In genomic region chr2:219002395-219003266, GRCh38 we compare ENCODE assay signal across 8 cellular contexts. TPM values are rescaled to one million over a fixed set of nuclear protein-coding genes. Genes with fewer than 3 reads are reported as not detected.
DNase-seq lines count a peak whose midpoint lies in the region; ATAC-seq, FAIRE-seq and TF ChIP-seq lines count a peak whose summit lies in the region.

No MANE protein-coding gene starts in this region.

- TF ChIP-seq CTCF in 22Rv1 (IDR thresholded peaks at IDR 0.05) (peak; percentile 91), GM20000 (IDR thresholded peaks at IDR 0.05; ENCODE audit: extremely low read depth, missing control alignments) (peak; percentile 53), K562 (IDR thresholded peaks at IDR 0.05 in 2 of 3, conservative IDR thresholded peaks at IDR 0.05 in 1 of 3; ENCODE audit: insufficient read depth in 2 of 3, low read depth in 1 of 3, low read length in 3 of 3) (peak; percentile 59 to 90 (median 61); a peak in 5 of 6 replicates), kidney (IDR thresholded peaks at IDR 0.05; ENCODE audit: borderline replicate concordance, extremely low read depth, insufficient read depth) (peak; percentile 40), sigmoid colon (IDR thresholded peaks at IDR 0.05) (peak in 1 of 4 experiments; percentile 40)

- TF ChIP-seq POLR2A in K562 (conservative IDR thresholded peaks at IDR 0.05) (no peak), sigmoid colon (IDR thresholded peaks at IDR 0.05) (no peak)

- H3K4me1 ChIP-seq in NT2/D1 (ENCODE audit: insufficient read depth, insufficient read length) (peaks cover 37% of the 10 kb centered on the region), K562 (replicated peaks in 1 of 2; ENCODE audit: control insufficient read depth in 2 of 2, insufficient read depth in 2 of 2, low read length in 2 of 2) (peaks cover 9 to 32% of the 10 kb centered on the region in 2 experiments), kidney (ENCODE audit: control insufficient read depth in 1 of 2, insufficient read depth in 1 of 2, low read depth in 1 of 2, low read length in 2 of 2) (peaks cover 0 to 14% of the 10 kb centered on the region in 2 donors), sigmoid colon (peaks cover 0 to 23% (median 21%) of the 10 kb centered on the region in 4 donors)

- peaks cover 86% of the 10 kb centered on the region for H3K27me3 ChIP-seq in NT2/D1 (ENCODE audit: insufficient read depth, insufficient read length)
- peaks cover 0 to 32% of the 10 kb centered on the region in 2 experiments; a peak in 2 of 5 replicates for H3K27me3 ChIP-seq in K562 (ENCODE audit: control insufficient read depth in 2 of 2, insufficient read depth in 2 of 2, low read length in 2 of 2)
- H3K27me3 ChIP-seq in sigmoid colon = peaks cover 28 to 95% (median 63%) of the 10 kb centered on the region in 3 donors

- peaks cover 100% of the 10 kb centered on the region for H3K27me3 Mint-ChIP-seq in stimulated activated naive CD8-positive, alpha-beta T cell treated with anti-CD3 and anti-CD28 coated beads, Interleukin-15, amount 100 ng/mL, for 72 hours

- no peaks in the 10 kb centered on the region for H3K9me1 ChIP-seq in K562 (ENCODE audit: control insufficient read depth, insufficient read depth, low read length)

- BruUV-seq in K562 (replicated peaks; lab: Mats Ljungman, UMichigan) = no TSS peak

- H3K27ac Mint-ChIP-seq in stimulated activated naive CD8-positive, alpha-beta T cell treated with anti-CD3 and anti-CD28 coated beads, Interleukin-15, amount 100 ng/mL, for 72 hours = no peak overlapping the region

- TF ChIP-seq EP300 in K562 (IDR thresholded peaks at IDR 0.05; ENCODE audit: low read length) (no peak), sigmoid colon (IDR thresholded peaks at IDR 0.05) (no peak)

- CTCF ChIA-PET in K562 (lab: Yijun Ruan, JAX; ENCODE audit: low intra/inter-chr PET ratio) = no interaction called here

- H3K4me3 ChIP-seq in NT2/D1 (ENCODE audit: insufficient read length, low read depth) (peak overlapping the region; percentile 39), K562 (no peak overlapping the region), kidney (ENCODE audit: low read length in 2 of 2) (no peak overlapping the region), sigmoid colon (peak overlapping the region in 1 of 4 donors; percentile 8)

- peak overlapping the region; percentile 91 for H3K27ac ChIP-seq in 22Rv1
- H3K27ac ChIP-seq in K562 (ENCODE audit: extremely low read depth, low read depth, low read length) = no peak overlapping the region
- H3K27ac ChIP-seq in kidney (ENCODE audit: low read depth in 2 of 2, low read length in 2 of 2) = no peak overlapping the region
- H3K27ac ChIP-seq in sigmoid colon = no peak overlapping the region

- POLR2A ChIA-PET in K562 (lab: Yijun Ruan, JAX) = interaction anchor here (0.6 to 0.8 kb wide), 2 partner anchors 122 to 428 kb away, joined by 3 read pairs; no protein-coding TSS in a partner anchor

- peak overlapping the region; percentile 50 for H3K4me2 ChIP-seq in K562 (ENCODE audit: insufficient read depth, low read length)

- H3K9me3 ChIP-seq in NT2/D1 (ENCODE audit: insufficient read depth, low read length) = no peaks in the 10 kb centered on the region
- no peaks in the 10 kb centered on the region for H3K9me3 ChIP-seq in K562 (replicated peaks; ENCODE audit: control insufficient read depth, insufficient read depth, low read depth, low read length)
- H3K9me3 ChIP-seq in kidney (ENCODE audit: control insufficient read depth in 1 of 2, low read length in 2 of 2) = no peaks in the 10 kb centered on the region
- H3K9me3 ChIP-seq in sigmoid colon = no peaks in the 10 kb centered on the region

- intact Hi-C loops in K562 (cut with micrococcal nuclease) (no loop called here), kidney (cut with DNase I) (no loop called here), sigmoid colon (cut with DNase I) (no loop called here)

- DNase-seq in GM20000 (ENCODE audit: low spot score) (peak; percentile 77), NT2/D1 (ENCODE audit: low read depth, low spot score) (peak; percentile 63), K562 (ENCODE audit: extremely low read depth in 1 of 4, low spot score in 3 of 4) (peak; percentile 74 to 83 (median 82)), kidney (peak; percentile 82), ureter (ENCODE audit: low spot score) (no peak), sigmoid colon (no peak)
- peak; percentile 55 to 62 for DNase-seq in stimulated activated naive CD8-positive, alpha-beta T cell treated with anti-CD3 and anti-CD28 coated beads, Interleukin-15, amount 100 ng/mL, for 72 hours

- no peak for FAIRE-seq in K562 (lab: Jason Lieb, UNC)
- FAIRE-seq in kidney (lab: Jason Lieb, UNC) = no peak

- no peaks in the 10 kb centered on the region for H3K79me2 ChIP-seq in K562 (ENCODE audit: control insufficient read depth, insufficient read depth, low read length)

- H2AFZ ChIP-seq in K562 (ENCODE audit: low read depth, low read length) = peak overlapping the region; percentile 66; the same call in 1 of the 2 replicates

- H3K9me3 Mint-ChIP-seq in stimulated activated naive CD8-positive, alpha-beta T cell treated with anti-CD3 and anti-CD28 coated beads, Interleukin-15, amount 100 ng/mL, for 72 hours = no peaks in the 10 kb centered on the region

- TF ChIP-seq RAD21 in K562 (CRISPR knock-in tag; conservative IDR thresholded peaks at IDR 0.05 in 1 of 2, IDR thresholded peaks at IDR 0.05 in 1 of 2) = peak; percentile 21 to 54; a peak in 1 of 4 replicates

- H3K4me1 Mint-ChIP-seq in stimulated activated naive CD8-positive, alpha-beta T cell treated with anti-CD3 and anti-CD28 coated beads, Interleukin-15, amount 100 ng/mL, for 72 hours = peaks cover 21% of the 10 kb centered on the region

- H3K36me3 ChIP-seq in NT2/D1 (ENCODE audit: insufficient read depth, insufficient read length, low read length) = no peaks in the 10 kb centered on the region
- H3K36me3 ChIP-seq in K562 (ENCODE audit: control insufficient read depth, insufficient read depth, low read length) = no peaks in the 10 kb centered on the region
- H3K36me3 ChIP-seq in kidney (ENCODE audit: control insufficient read depth in 1 of 2, insufficient read depth in 2 of 2, low read length in 2 of 2) = no peaks in the 10 kb centered on the region
- no peaks in the 10 kb centered on the region for H3K36me3 ChIP-seq in sigmoid colon

- peak overlapping the region; percentile 15 for H3K9ac ChIP-seq in NT2/D1 (ENCODE audit: insufficient read length, low read depth)
- H3K9ac ChIP-seq in K562 (ENCODE audit: insufficient read depth in 1 of 2, low read depth in 2 of 2, low read length in 2 of 2) = no peak overlapping the region
- no peak overlapping the region for H3K9ac ChIP-seq in kidney (ENCODE audit: low read length in 2 of 2)

- H4K20me1 ChIP-seq in K562 (replicated peaks; ENCODE audit: control insufficient read depth, insufficient read depth, low read length) = no peaks in the 10 kb centered on the region

- WGBS in K562 (ENCODE audit: insufficient coverage, low coverage, missing lambda C conversion rate) = 19% methylated on average over 35 of the region's 72 CpGs
- WGBS in sigmoid colon, 2 donors = 1 to 3% methylated on average over 72 of the region's 72 CpGs

- peak; percentile 95 for ATAC-seq in K562
- ATAC-seq in stimulated activated naive CD8-positive, alpha-beta T cell treated with anti-CD3 and anti-CD28 coated beads, Interleukin-15, amount 100 ng/mL, for 72 hours = peak; percentile 51

- in situ Hi-C loops in K562 (cut with MboI) = no loop called here

- H3K4me3 Mint-ChIP-seq in stimulated activated naive CD8-positive, alpha-beta T cell treated with anti-CD3 and anti-CD28 coated beads, Interleukin-15, amount 100 ng/mL, for 72 hours = peak overlapping the region; percentile 73 to 79

RNA-seq across cellular contexts. Expression of gene CRYBA2, which starts 9.4 kb away (rescaled TPM):
- total RNA-seq in K562 (2011; cell fraction: chromatin; rRNA removed; ENCODE audit: low replicate concordance) = 1.6 TPM in 1 of 2 replicates, not detected in the other
- total RNA-seq in K562 (2011; cell fraction: nucleolus; rRNA removed) = 1.0 TPM in 1 of 2 replicates, not detected in the other
- 0.81 TPM in 1 of 2 replicates, not detected in the other for total RNA-seq in K562 (2011; cell fraction: nucleoplasm; rRNA removed)
- total RNA-seq in K562 (2014; rRNA removed) (0.73 TPM in 1 of 2 replicates, not detected in the other), K562 (2014; rRNA removed; fragmentation: Illumina TruSeq; extraction: Trizol) (not detected in 2 replicates), K562 (2015; rRNA removed; fragmentation: Illumina TruSeq; extraction: Trizol) (0.72 and 0.75 TPM in 2 replicates), K562 (2021) (0.51 and 0.81 TPM in 2 replicates), kidney (not detected), ureter (not detected), sigmoid colon (not detected)
- polyA plus RNA-seq in K562 (2011; rRNA removed) (0.23 and 1.8 TPM in 2 replicates), K562 (2014; fragmentation: Illumina TruSeq; extraction: Trizol) (not detected in 2 replicates), K562 (2014; fragmentation: Nextera tagmentation; extraction: Ambion mirVana) (under 1 TPM in 1 of 2 experiments, not detected in 1; 0.11 TPM), K562 (2014; rRNA removed) (not detected in 2 replicates), kidney (ENCODE audit: insufficient read depth, low read depth, low replicate concordance) (not detected), sigmoid colon (10 to 100 TPM in 1 of 3 donors, 1 to 10 TPM in 2; 1.4 to 10.8 (median 5.5) TPM)
- 0.62 and 9.2 TPM in 2 replicates for polyA plus RNA-seq in K562 (2011; cell fraction: cytosol; rRNA removed)
- 1.7 and 14.2 TPM in 2 replicates for polyA plus RNA-seq in K562 (2011; cell fraction: nucleus; rRNA removed)
- 0.75 and 1.6 TPM in 2 replicates for polyA plus RNA-seq in K562 (2012)
- 0.91 TPM in 1 of 2 replicates, not detected in the other for polyA minus RNA-seq in K562 (2011; rRNA and poly(A)+ RNA removed)
- polyA minus RNA-seq in K562 (2011; cell fraction: cytosol; rRNA and poly(A)+ RNA removed) = 2.6 TPM in 1 of 2 replicates, not detected in the other
- 0.67 TPM in 1 of 2 replicates, not detected in the other for polyA minus RNA-seq in K562 (2011; cell fraction: nucleus; rRNA and poly(A)+ RNA removed)

RNA-seq across cellular contexts. Expression of gene FEV, which starts 17.6 kb away (rescaled TPM):
- total RNA-seq in K562 (2011; cell fraction: chromatin; rRNA removed; ENCODE audit: low replicate concordance) = 0.51 TPM in 1 of 2 replicates, not detected in the other
- total RNA-seq in K562 (2011; cell fraction: nucleolus; rRNA removed) = 0.17 TPM in 1 of 2 replicates, not detected in the other
- total RNA-seq in K562 (2011; cell fraction: nucleoplasm; rRNA removed) = 0.38 TPM in 1 of 2 replicates, not detected in the other
- total RNA-seq in K562 (2014; rRNA removed) = 0.45 and 0.57 TPM in 2 replicates
- total RNA-seq in K562 (2014; rRNA removed; fragmentation: Illumina TruSeq; extraction: Trizol) = 0.29 TPM in 1 of 2 replicates, not detected in the other
- 0.36 and 0.49 TPM in 2 replicates for total RNA-seq in K562 (2015; rRNA removed; fragmentation: Illumina TruSeq; extraction: Trizol)
- 1.6 and 2.4 TPM in 2 replicates for total RNA-seq in K562 (2021)
- 1.1 TPM in 2 replicates for polyA plus RNA-seq in K562 (2011; rRNA removed)
- polyA plus RNA-seq in K562 (2011; cell fraction: cytosol; rRNA removed) = 1.0 and 5.2 TPM in 2 replicates
- 1.5 and 5.2 TPM in 2 replicates for polyA plus RNA-seq in K562 (2011; cell fraction: nucleus; rRNA removed)
- polyA plus RNA-seq in K562 (2012) = 5.2 and 7.5 TPM in 2 replicates
- polyA plus RNA-seq in K562 (2014; fragmentation: Illumina TruSeq; extraction: Trizol) = 0.79 and 0.83 TPM in 2 replicates
- under 1 TPM; 0.08 to 0.14 TPM for polyA plus RNA-seq in K562 (2014; fragmentation: Nextera tagmentation; extraction: Ambion mirVana)
- 0.78 and 1.7 TPM in 2 replicates for polyA plus RNA-seq in K562 (2014; rRNA removed)
- polyA minus RNA-seq in K562 (2011; rRNA and poly(A)+ RNA removed) = 0.27 and 0.81 TPM in 2 replicates
- polyA minus RNA-seq in K562 (2011; cell fraction: cytosol; rRNA and poly(A)+ RNA removed) = 2.3 and 4.0 TPM in 2 replicates
- 0.33 and 0.94 TPM in 2 replicates for polyA minus RNA-seq in K562 (2011; cell fraction: nucleus; rRNA and poly(A)+ RNA removed)
- total RNA-seq in kidney = not detected
- not detected for polyA plus RNA-seq in kidney (ENCODE audit: insufficient read depth, low read depth, low replicate concordance)
- not detected for total RNA-seq in ureter
- total RNA-seq in sigmoid colon = under 1 TPM in 1 of 4 donors, not detected in 3; 0.71 TPM
- 1 to 10 TPM in 1 of 3 donors, under 1 TPM in 1, not detected in 1; 0.77 to 6.0 TPM for polyA plus RNA-seq in sigmoid colon

RNA-seq across cellular contexts. Expression of gene CFAP65, which starts 38.7 kb away (rescaled TPM):
- 0.25 TPM in 1 of 2 replicates, not detected in the other for total RNA-seq in K562 (2011; cell fraction: chromatin; rRNA removed; ENCODE audit: low replicate concordance)
- not detected in 2 replicates for total RNA-seq in K562 (2011; cell fraction: nucleolus; rRNA removed)
- not detected in 2 replicates for total RNA-seq in K562 (2011; cell fraction: nucleoplasm; rRNA removed)
- total RNA-seq in K562 (2014; rRNA removed) (not detected in 2 replicates), K562 (2014; rRNA removed; fragmentation: Illumina TruSeq; extraction: Trizol) (not detected in 2 replicates), K562 (2015; rRNA removed; fragmentation: Illumina TruSeq; extraction: Trizol) (not detected in 2 replicates), K562 (2021) (not detected in 2 replicates), kidney (2.0 TPM), ureter (not detected), sigmoid colon (not detected)
- polyA plus RNA-seq in K562 (2011; rRNA removed) (not detected in 2 replicates), K562 (2014; fragmentation: Illumina TruSeq; extraction: Trizol) (not detected in 2 replicates), K562 (2014; fragmentation: Nextera tagmentation; extraction: Ambion mirVana) (not detected), K562 (2014; rRNA removed) (not detected in 2 replicates), kidney (ENCODE audit: insufficient read depth, low read depth, low replicate concordance) (0.73 TPM), sigmoid colon (under 1 TPM; under 0.01 to 0.10 (median under 0.01) TPM)
- not detected in 2 replicates for polyA plus RNA-seq in K562 (2011; cell fraction: cytosol; rRNA removed)
- not detected in 2 replicates for polyA plus RNA-seq in K562 (2011; cell fraction: nucleus; rRNA removed)
- 0.03 TPM in 1 of 2 replicates, not detected in the other for polyA plus RNA-seq in K562 (2012)
- polyA minus RNA-seq in K562 (2011; rRNA and poly(A)+ RNA removed) = not detected in 2 replicates
- polyA minus RNA-seq in K562 (2011; cell fraction: cytosol; rRNA and poly(A)+ RNA removed) = not detected in 2 replicates
- not detected in 2 replicates for polyA minus RNA-seq in K562 (2011; cell fraction: nucleus; rRNA and poly(A)+ RNA removed)

RNA-seq across cellular contexts. Expression of gene CDK5R2, which starts 43.2 kb away (rescaled TPM):
- total RNA-seq in K562 (2011; cell fraction: chromatin; rRNA removed; ENCODE audit: low replicate concordance) = 0.12 TPM in 1 of 2 replicates, not detected in the other
- not detected in 2 replicates for total RNA-seq in K562 (2011; cell fraction: nucleolus; rRNA removed)
- 0.22 and 0.38 TPM in 2 replicates for total RNA-seq in K562 (2011; cell fraction: nucleoplasm; rRNA removed)
- total RNA-seq in K562 (2014; rRNA removed) = not detected in 2 replicates
- not detected in 2 replicates for total RNA-seq in K562 (2014; rRNA removed; fragmentation: Illumina TruSeq; extraction: Trizol)
- total RNA-seq in K562 (2015; rRNA removed; fragmentation: Illumina TruSeq; extraction: Trizol) = not detected in 2 replicates
- total RNA-seq in K562 (2021) = 0.09 TPM in 1 of 2 replicates, not detected in the other
- polyA plus RNA-seq in K562 (2011; rRNA removed) = not detected in 2 replicates
- polyA plus RNA-seq in K562 (2011; cell fraction: cytosol; rRNA removed) = 0.03 and 0.04 TPM in 2 replicates
- polyA plus RNA-seq in K562 (2011; cell fraction: nucleus; rRNA removed) = 0.08 and 0.17 TPM in 2 replicates
- 0.03 and 0.08 TPM in 2 replicates for polyA plus RNA-seq in K562 (2012)
- not detected in 2 replicates for polyA plus RNA-seq in K562 (2014; fragmentation: Illumina TruSeq; extraction: Trizol)
- polyA plus RNA-seq in K562 (2014; fragmentation: Nextera tagmentation; extraction: Ambion mirVana) = not detected
- not detected in 2 replicates for polyA plus RNA-seq in K562 (2014; rRNA removed)
- 0.09 and 0.11 TPM in 2 replicates for polyA minus RNA-seq in K562 (2011; rRNA and poly(A)+ RNA removed)
- polyA minus RNA-seq in K562 (2011; cell fraction: cytosol; rRNA and poly(A)+ RNA removed) = not detected in 2 replicates
- polyA minus RNA-seq in K562 (2011; cell fraction: nucleus; rRNA and poly(A)+ RNA removed) = 0.13 and 0.22 TPM in 2 replicates
- total RNA-seq in kidney = not detected
- not detected for polyA plus RNA-seq in kidney (ENCODE audit: insufficient read depth, low read depth, low replicate concordance)
- not detected for total RNA-seq in ureter
- under 1 TPM in 2 of 4 donors, not detected in 2; 0.14 to 0.36 TPM for total RNA-seq in sigmoid colon
- under 1 TPM in 1 of 3 donors, not detected in 2; 0.48 TPM for polyA plus RNA-seq in sigmoid colon

RNA-seq across cellular contexts. Expression of gene IHH, which starts 58.1 kb away (rescaled TPM):
- not detected in 2 replicates for total RNA-seq in K562 (2011; cell fraction: chromatin; rRNA removed; ENCODE audit: low replicate concordance)
- total RNA-seq in K562 (2011; cell fraction: nucleolus; rRNA removed) = not detected in 2 replicates
- not detected in 2 replicates for total RNA-seq in K562 (2011; cell fraction: nucleoplasm; rRNA removed)
- total RNA-seq in K562 (2014; rRNA removed) (not detected in 2 replicates), K562 (2014; rRNA removed; fragmentation: Illumina TruSeq; extraction: Trizol) (not detected in 2 replicates), K562 (2015; rRNA removed; fragmentation: Illumina TruSeq; extraction: Trizol) (not detected in 2 replicates), K562 (2021) (0.07 TPM in 1 of 2 replicates, not detected in the other), kidney (0.88 TPM), ureter (not detected), sigmoid colon (not detected)
- polyA plus RNA-seq in K562 (2011; rRNA removed) (not detected in 2 replicates), K562 (2014; fragmentation: Illumina TruSeq; extraction: Trizol) (not detected in 2 replicates), K562 (2014; fragmentation: Nextera tagmentation; extraction: Ambion mirVana) (not detected), K562 (2014; rRNA removed) (not detected in 2 replicates), kidney (ENCODE audit: insufficient read depth, low read depth, low replicate concordance) (3.1 TPM), sigmoid colon (10 to 100 TPM; 12.9 to 36.1 (median 21.6) TPM)
- polyA plus RNA-seq in K562 (2011; cell fraction: cytosol; rRNA removed) = not detected in 2 replicates
- 0.06 and 0.07 TPM in 2 replicates for polyA plus RNA-seq in K562 (2011; cell fraction: nucleus; rRNA removed)
- not detected in 2 replicates for polyA plus RNA-seq in K562 (2012)
- not detected in 2 replicates for polyA minus RNA-seq in K562 (2011; rRNA and poly(A)+ RNA removed)
- not detected in 2 replicates for polyA minus RNA-seq in K562 (2011; cell fraction: cytosol; rRNA and poly(A)+ RNA removed)
- not detected in 2 replicates for polyA minus RNA-seq in K562 (2011; cell fraction: nucleus; rRNA and poly(A)+ RNA removed)

Comparison
In these comparisons a context has a peak if more than half of its experiments do, and no peak if none do; other contexts are left out.
1. DNase-seq: peak in GM20000 (single experiment), NT2/D1 (single experiment), K562 (4 of 4), kidney (single experiment) and stimulated activated naive CD8-positive, alpha-beta T cell treated with anti-CD3 and anti-CD28 coated beads, Interleukin-15, amount 100 ng/mL, for 72 hours (2 of 2); none in ureter (single experiment) and sigmoid colon (single experiment).